In genomic region chr14:89455412-89455811, GRCh38 we compare ENCODE assay signal across 15 cellular contexts. TPM values are rescaled to one million over a fixed set of nuclear protein-coding genes. Genes with fewer than 3 reads are reported as not detected.
DNase-seq lines count a peak whose midpoint lies in the region; ATAC-seq, FAIRE-seq and TF ChIP-seq lines count a peak whose summit lies in the region.
"Had no signal": no experiment of that assay in that cellular context is flagged by ENCODE, and none has a peak within 500 bp of the region (broad histone marks: within the 10 kb centered on the region; RNA-seq: fewer than 3 reads in every experiment).

No MANE protein-coding gene starts in this region.

- ATAC-seq in Right ventricle myocardium inferior: peak; percentile 20
- ATAC-seq in upper lobe of right lung: peak; percentile 46
- ATAC-seq in GM21360 (IDR thresholded peaks at IDR 0.05; ENCODE audit: unreplicated experiment): no peak
- no peak for ATAC-seq in GM21528 (IDR thresholded peaks at IDR 0.05; ENCODE audit: low FRiP score, unreplicated experiment)

- WGBS in mesodermal cell (ENCODE audit: insufficient coverage in 2 of 2), 2 experiments: 71 to 82% methylated on average over 7 to 8 of the region's 9 CpGs

- H3K36me3 ChIP-seq in mesodermal cell (ENCODE audit: control insufficient read depth, insufficient read depth, low read length) (no peaks in the 10 kb centered on the region), upper lobe of right lung (no peaks in the 10 kb centered on the region)
- H3K36me3 ChIP-seq: ovary had no signal

- H3K4me3 ChIP-seq in mesodermal cell (ENCODE audit: extremely low read depth, insufficient read depth, low read length, poor library complexity, severe bottlenecking): no peak overlapping the region
- no peak overlapping the region for H3K4me3 ChIP-seq in upper lobe of right lung
- H3K4me3 ChIP-seq: ovary, skin epidermis had no signal

- H3K27ac ChIP-seq in mesodermal cell (ENCODE audit: low read depth, low read length, severe bottlenecking) (peak overlapping the region; percentile 56), upper lobe of right lung (no peak overlapping the region)
- H3K27ac ChIP-seq: C4-2B, ovary, skin epidermis had no signal

- no peak for TF ChIP-seq CTCF in upper lobe of right lung (IDR thresholded peaks at IDR 0.05)

- intact Hi-C loops in Right ventricle myocardium inferior (cut with DNase I) (no loop called here), cardiac septum (cut with DNase I) (no loop called here), upper lobe of right lung (cut with DNase I) (no loop called here)

- H3K27me3 ChIP-seq in upper lobe of right lung: no peaks in the 10 kb centered on the region
- H3K27me3 ChIP-seq: ovary had no signal

- no peak for FAIRE-seq in RCC 7860 (lab: Jason Lieb, UNC)
- FAIRE-seq: A204.1, kidney had no signal

- H3K9me3 ChIP-seq in mesodermal cell (ENCODE audit: control insufficient read depth, low read length) (no peaks in the 10 kb centered on the region), upper lobe of right lung (no peaks in the 10 kb centered on the region)
- H3K9me3 ChIP-seq: ovary had no signal

- DNase-seq in Right ventricle myocardium inferior (ENCODE audit: missing footprints) (peak; percentile 71), cardiac septum (ENCODE audit: low spot score) (no peak), ecto neural progenitor cell (ENCODE audit: low spot score) (peak; percentile 56), upper lobe of right lung (no peak), RCC 7860 (ENCODE audit: low spot score) (no peak)
- DNase-seq: activated CD4-positive, CD25-positive, alpha-beta regulatory T cell; activated effector memory CD4-positive, alpha-beta T cell treated with anti-CD3 and anti-CD28 coated beads, Interleukin-2, amount 50 U/mL, for 16 hours; kidney had no signal

- H3K4me1 ChIP-seq in mesodermal cell (ENCODE audit: control insufficient read depth, insufficient read depth, low read length, poor library complexity, severe bottlenecking) (peaks cover 16% of the 10 kb centered on the region), upper lobe of right lung (no peaks in the 10 kb centered on the region)

RNA-seq across cellular contexts. Expression of gene FOXN3, which starts 38.4 kb away (rescaled TPM):
- total RNA-seq in Right ventricle myocardium inferior (127 TPM), cardiac septum (87.6 TPM), upper lobe of right lung (103 TPM)
- polyA plus RNA-seq in mesodermal cell (2013, experiment 1 of 2): 43.1 TPM
- polyA plus RNA-seq in mesodermal cell (2013, experiment 2 of 2): 34.7 TPM

Comparison
In these comparisons a context has a peak if more than half of its experiments do, and no peak if none do; other contexts are left out.
1. DNase-seq: peak in Right ventricle myocardium inferior (single experiment) and ecto neural progenitor cell (single experiment); none in cardiac septum (single experiment), upper lobe of right lung (single experiment) and RCC 7860 (single experiment).
2. ATAC-seq: peak in Right ventricle myocardium inferior (single experiment) and upper lobe of right lung (single experiment); none in GM21360 (single experiment) and GM21528 (single experiment).